ENCODE assay signal across 19 cellular contexts in genomic region chr10:1037098-1037497, GRCh38. TPM values are rescaled to one million over a fixed set of nuclear protein-coding genes. Genes with fewer than 3 reads are reported as not detected.
DNase-seq lines count a peak whose midpoint lies in the region; ATAC-seq lines count a peak whose summit lies in the region.
"Had no signal": no experiment of that assay in that cellular context is flagged by ENCODE, and none has a peak within 500 bp of the region (broad histone marks: within the 10 kb centered on the region; RNA-seq: fewer than 3 reads in every experiment).

No MANE protein-coding gene starts in this region.

- no peak overlapping the region for H3K4me3 Mint-ChIP-seq in activated naive CD8-positive, alpha-beta T cell treated with anti-CD3 and anti-CD28 coated beads, Interleukin-2, amount 10 ng/mL, durations not matched to agents 7 days and 5 days
- no peak overlapping the region for H3K4me3 Mint-ChIP-seq in activated naive CD8-positive, alpha-beta T cell treated with anti-CD3 and anti-CD28 coated beads, Interleukin-2, amount 50 U/mL, for 24 hours
- H3K4me3 Mint-ChIP-seq in activated T-helper 1 cell treated with anti-CD3 and anti-CD28 coated beads, Interleukin-12 subunit alpha, Interleukin-12 subunit beta, Interleukin-2, Interleukin-4 antibody, amounts not matched to agents 30 ng/mL and 10 ng/mL and 1 ng/mL, durations not matched to agents 14 hours and 24 hours and 36 hours: no peak overlapping the region
- H3K4me3 Mint-ChIP-seq: natural killer cell treated with Interleukin-12 subunit alpha and Interleukin-12 subunit beta and Interleukin-15 and Interleukin-18, amount 100 ng/mL, for 72 hours had no signal

- intact Hi-C loops in activated T-helper 1 cell treated with anti-CD3 and anti-CD28 coated beads, Interleukin-12 subunit alpha, Interleukin-12 subunit beta, Interleukin-2, Interleukin-4 antibody, amounts not matched to agents 30 ng/mL and 10 ng/mL and 1 ng/mL, durations not matched to agents 14 hours and 24 hours and 36 hours (cut with micrococcal nuclease): no loop called here
- intact Hi-C loops in left colon (cut with DNase I, micrococcal nuclease): no loop called here

- H3K4me1 Mint-ChIP-seq in activated naive CD8-positive, alpha-beta T cell treated with anti-CD3 and anti-CD28 coated beads, Interleukin-2, amount 10 ng/mL, durations not matched to agents 7 days and 5 days: peaks cover 7% of the 10 kb centered on the region
- peaks cover 2% of the 10 kb centered on the region for H3K4me1 Mint-ChIP-seq in activated naive CD8-positive, alpha-beta T cell treated with anti-CD3 and anti-CD28 coated beads, Interleukin-2, amount 50 U/mL, for 24 hours
- H3K4me1 Mint-ChIP-seq in activated T-helper 1 cell treated with anti-CD3 and anti-CD28 coated beads, Interleukin-12 subunit alpha, Interleukin-12 subunit beta, Interleukin-2, Interleukin-4 antibody, amounts not matched to agents 30 ng/mL and 10 ng/mL and 1 ng/mL, durations not matched to agents 14 hours and 24 hours and 36 hours (ENCODE audit: low read depth): peaks cover 18% of the 10 kb centered on the region

- peaks cover 15% of the 10 kb centered on the region for H3K36me3 Mint-ChIP-seq in activated naive CD8-positive, alpha-beta T cell treated with anti-CD3 and anti-CD28 coated beads, Interleukin-2, amount 10 ng/mL, durations not matched to agents 7 days and 5 days
- H3K36me3 Mint-ChIP-seq in activated naive CD8-positive, alpha-beta T cell treated with anti-CD3 and anti-CD28 coated beads, Interleukin-2, amount 50 U/mL, for 24 hours (ENCODE audit: low read depth): peaks cover 26% of the 10 kb centered on the region
- H3K36me3 Mint-ChIP-seq in activated T-helper 1 cell treated with anti-CD3 and anti-CD28 coated beads, Interleukin-12 subunit alpha, Interleukin-12 subunit beta, Interleukin-2, Interleukin-4 antibody, amounts not matched to agents 30 ng/mL and 10 ng/mL and 1 ng/mL, durations not matched to agents 14 hours and 24 hours and 36 hours (ENCODE audit: low read depth): peaks cover 30% of the 10 kb centered on the region

- no peak for DNase-seq in activated naive CD8-positive, alpha-beta T cell treated with anti-CD3 and anti-CD28 coated beads, Interleukin-2, amount 10 ng/mL, durations not matched to agents 7 days and 5 days
- no peak for DNase-seq in activated naive CD8-positive, alpha-beta T cell treated with anti-CD3 and anti-CD28 coated beads, Interleukin-2, amount 50 U/mL, for 24 hours
- DNase-seq in activated T-helper 1 cell treated with anti-CD3 and anti-CD28 coated beads, Interleukin-12 subunit alpha, Interleukin-12 subunit beta, Interleukin-2, Interleukin-4 antibody, amounts not matched to agents 30 ng/mL and 10 ng/mL and 1 ng/mL, durations not matched to agents 14 hours and 24 hours and 36 hours (ENCODE audit: low spot score): no peak
- DNase-seq in left colon: no peak
- DNase-seq in superior temporal gyrus (ENCODE audit: extremely low spot score): peak; percentile 54
- DNase-seq in middle frontal gyrus (ENCODE audit: extremely low spot score, low spot score): no peak
- DNase-seq: adrenal gland; COR-L47; lower lobe of right lung; NCI-H1436 treated with DMSO at 0.1 percent for 48 hours; NK-92 treated with Interleukin-12 subunit alpha and Interleukin-12 subunit beta, amount 100 ng/mL, for 24 hours; retina had no signal

- H3K27me3 Mint-ChIP-seq in activated naive CD8-positive, alpha-beta T cell treated with anti-CD3 and anti-CD28 coated beads, Interleukin-2, amount 10 ng/mL, durations not matched to agents 7 days and 5 days: no peaks in the 10 kb centered on the region
- no peaks in the 10 kb centered on the region for H3K27me3 Mint-ChIP-seq in activated naive CD8-positive, alpha-beta T cell treated with anti-CD3 and anti-CD28 coated beads, Interleukin-2, amount 50 U/mL, for 24 hours
- no peaks in the 10 kb centered on the region for H3K27me3 Mint-ChIP-seq in activated T-helper 1 cell treated with anti-CD3 and anti-CD28 coated beads, Interleukin-12 subunit alpha, Interleukin-12 subunit beta, Interleukin-2, Interleukin-4 antibody, amounts not matched to agents 30 ng/mL and 10 ng/mL and 1 ng/mL, durations not matched to agents 14 hours and 24 hours and 36 hours (ENCODE audit: insufficient read depth)
- H3K27me3 Mint-ChIP-seq: natural killer cell treated with Interleukin-12 subunit alpha and Interleukin-12 subunit beta and Interleukin-15 and Interleukin-18, amount 100 ng/mL, for 72 hours had no signal

- H3K27ac Mint-ChIP-seq in activated naive CD8-positive, alpha-beta T cell treated with anti-CD3 and anti-CD28 coated beads, Interleukin-2, amount 10 ng/mL, durations not matched to agents 7 days and 5 days: peak overlapping the region; percentile 49
- no peak overlapping the region for H3K27ac Mint-ChIP-seq in activated naive CD8-positive, alpha-beta T cell treated with anti-CD3 and anti-CD28 coated beads, Interleukin-2, amount 50 U/mL, for 24 hours
- H3K27ac Mint-ChIP-seq in activated T-helper 1 cell treated with anti-CD3 and anti-CD28 coated beads, Interleukin-12 subunit alpha, Interleukin-12 subunit beta, Interleukin-2, Interleukin-4 antibody, amounts not matched to agents 30 ng/mL and 10 ng/mL and 1 ng/mL, durations not matched to agents 14 hours and 24 hours and 36 hours: peak overlapping the region; percentile 43

- no peaks in the 10 kb centered on the region for H3K9me3 Mint-ChIP-seq in activated naive CD8-positive, alpha-beta T cell treated with anti-CD3 and anti-CD28 coated beads, Interleukin-2, amount 10 ng/mL, durations not matched to agents 7 days and 5 days
- no peaks in the 10 kb centered on the region for H3K9me3 Mint-ChIP-seq in activated naive CD8-positive, alpha-beta T cell treated with anti-CD3 and anti-CD28 coated beads, Interleukin-2, amount 50 U/mL, for 24 hours
- no peaks in the 10 kb centered on the region for H3K9me3 Mint-ChIP-seq in activated T-helper 1 cell treated with anti-CD3 and anti-CD28 coated beads, Interleukin-12 subunit alpha, Interleukin-12 subunit beta, Interleukin-2, Interleukin-4 antibody, amounts not matched to agents 30 ng/mL and 10 ng/mL and 1 ng/mL, durations not matched to agents 14 hours and 24 hours and 36 hours
- H3K9me3 Mint-ChIP-seq: natural killer cell treated with Interleukin-12 subunit alpha and Interleukin-12 subunit beta and Interleukin-15 and Interleukin-18, amount 100 ng/mL, for 72 hours had no signal

- POLR2A ChIA-PET in activated naive CD8-positive, alpha-beta T cell treated with anti-CD3 and anti-CD28 coated beads, Interleukin-2, amount 10 ng/mL, durations not matched to agents 7 days and 5 days (lab: Charles Lee): interaction anchor here (0.9 kb wide), 1 partner anchor 60 kb away, joined by 3 read pairs; no protein-coding TSS in a partner anchor

- ATAC-seq in activated naive CD8-positive, alpha-beta T cell treated with anti-CD3 and anti-CD28 coated beads, Interleukin-2, amount 10 ng/mL, durations not matched to agents 7 days and 5 days (ENCODE audit: low read depth): no peak
- no peak for ATAC-seq in activated naive CD8-positive, alpha-beta T cell treated with anti-CD3 and anti-CD28 coated beads, Interleukin-2, amount 50 U/mL, for 24 hours
- peak; percentile 20 for ATAC-seq in left colon
- no peak for ATAC-seq in HG02885 (IDR thresholded peaks at IDR 0.05; ENCODE audit: poor library complexity, unreplicated experiment)
- ATAC-seq in GM18867 (IDR thresholded peaks at IDR 0.05; ENCODE audit: unreplicated experiment): no peak
- ATAC-seq: gastroesophageal sphincter had no signal

RNA-seq across cellular contexts. Expression of gene IDI2, which starts 11.4 kb away (rescaled TPM):
- not detected for total RNA-seq in activated naive CD8-positive, alpha-beta T cell treated with anti-CD3 and anti-CD28 coated beads, Interleukin-2, amount 10 ng/mL, durations not matched to agents 7 days and 5 days
- not detected in 2 replicates for total RNA-seq in activated T-helper 1 cell treated with anti-CD3 and anti-CD28 coated beads, Interleukin-12 subunit alpha, Interleukin-12 subunit beta, Interleukin-2, Interleukin-4 antibody, amounts not matched to agents 30 ng/mL and 10 ng/mL and 1 ng/mL, durations not matched to agents 14 hours and 24 hours and 36 hours
- total RNA-seq in left colon: not detected
- total RNA-seq: endothelial cell of umbilical vein; gastroesophageal sphincter; LHCN-M2; lower lobe of right lung; natural killer cell treated with Interleukin-12 subunit alpha and Interleukin-12 subunit beta and Interleukin-15 and Interleukin-18, amount 100 ng/mL, for 72 hours; T-helper 1 cell treated with Interleukin-12 subunit alpha and Interleukin-12 subunit beta and Interleukin-4 antibody, amounts not matched to agents 30 ng/mL and 1 ng/mL, for 36 hours had no signal

RNA-seq across cellular contexts. Expression of gene IDI1, which starts 11.8 kb away (rescaled TPM):
- 10 to 100 TPM; 53.8 to 57.6 TPM for total RNA-seq in activated naive CD8-positive, alpha-beta T cell treated with anti-CD3 and anti-CD28 coated beads, Interleukin-2, amount 10 ng/mL, durations not matched to agents 7 days and 5 days
- 76.0 and 78.9 TPM in 2 replicates for total RNA-seq in activated T-helper 1 cell treated with anti-CD3 and anti-CD28 coated beads, Interleukin-12 subunit alpha, Interleukin-12 subunit beta, Interleukin-2, Interleukin-4 antibody, amounts not matched to agents 30 ng/mL and 10 ng/mL and 1 ng/mL, durations not matched to agents 14 hours and 24 hours and 36 hours
- 100 to 1,000 TPM in 1 of 2 donors, 10 to 100 TPM in 1; 65.2 to 132 TPM for total RNA-seq in left colon

RNA-seq across cellular contexts. Expression of gene WDR37, which starts 19.1 kb away (rescaled TPM):
- total RNA-seq in activated naive CD8-positive, alpha-beta T cell treated with anti-CD3 and anti-CD28 coated beads, Interleukin-2, amount 10 ng/mL, durations not matched to agents 7 days and 5 days: 10 to 100 TPM; 30.4 to 34.4 TPM
- total RNA-seq in activated T-helper 1 cell treated with anti-CD3 and anti-CD28 coated beads, Interleukin-12 subunit alpha, Interleukin-12 subunit beta, Interleukin-2, Interleukin-4 antibody, amounts not matched to agents 30 ng/mL and 10 ng/mL and 1 ng/mL, durations not matched to agents 14 hours and 24 hours and 36 hours: 19.9 and 21.1 TPM in 2 replicates
- 10 to 100 TPM; 16.9 to 20.0 TPM for total RNA-seq in left colon

RNA-seq across cellular contexts. Expression of gene GTPBP4, which starts 48.9 kb away (rescaled TPM):
- 10 to 100 TPM; 58.6 to 61.1 TPM for total RNA-seq in activated naive CD8-positive, alpha-beta T cell treated with anti-CD3 and anti-CD28 coated beads, Interleukin-2, amount 10 ng/mL, durations not matched to agents 7 days and 5 days
- 193 and 202 TPM in 2 replicates for total RNA-seq in activated T-helper 1 cell treated with anti-CD3 and anti-CD28 coated beads, Interleukin-12 subunit alpha, Interleukin-12 subunit beta, Interleukin-2, Interleukin-4 antibody, amounts not matched to agents 30 ng/mL and 10 ng/mL and 1 ng/mL, durations not matched to agents 14 hours and 24 hours and 36 hours
- 10 to 100 TPM; 22.7 to 35.6 TPM for total RNA-seq in left colon
